ENCODE assay signal across 8 cellular contexts in genomic region chr13:28574617-28575142, GRCh38.
DNase-seq lines count a peak whose midpoint lies in the region; ATAC-seq and TF ChIP-seq lines count a peak whose summit lies in the region.

No MANE protein-coding gene starts in this region.

- no peaks in the 10 kb centered on the region for H3K9me3 ChIP-seq in mucosa of descending colon
- H3K9me3 ChIP-seq in BE2C = no peaks in the 10 kb centered on the region

- DNase-seq in COLO829 (ENCODE audit: low spot score) = peak; percentile 98
- peak; percentile 92 for DNase-seq in LoVo (ENCODE audit: low spot score)
- DNase-seq in brain microvascular endothelial cell = peak; percentile 97
- DNase-seq in mucosa of descending colon = peak in 2 of 3 donors; percentile 24 to 37
- DNase-seq in BE2C = no peak
- DNase-seq in GM10266 (ENCODE audit: extremely low spot score) = no peak

- intact Hi-C loops in mucosa of descending colon (cut with DNase I, micrococcal nuclease) = no loop called here

- no peaks in the 10 kb centered on the region for H3K36me3 ChIP-seq in brain microvascular endothelial cell (replicated peaks)
- no peaks in the 10 kb centered on the region for H3K36me3 ChIP-seq in mucosa of descending colon (ENCODE audit: low read depth)
- H3K36me3 ChIP-seq in BE2C = no peaks in the 10 kb centered on the region

- peak overlapping the region; percentile 77 for H3K27ac ChIP-seq in brain microvascular endothelial cell

- in situ Hi-C loops in brain microvascular endothelial cell (cut with HindIII; ENCODE audit: low pct_ligation_motif_present, low sequenced_read_pairs) = no loop called here

- H3K27me3 ChIP-seq in brain microvascular endothelial cell (replicated peaks) (no peaks in the 10 kb centered on the region), BE2C (no peaks in the 10 kb centered on the region)

- H3K4me1 ChIP-seq in mucosa of descending colon (ENCODE audit: low read depth) = no peaks in the 10 kb centered on the region
- H3K4me1 ChIP-seq in BE2C = peaks cover 4% of the 10 kb centered on the region

- H3K4me3 ChIP-seq in brain microvascular endothelial cell (ENCODE audit: low read depth, low read length) (no peak overlapping the region), mucosa of descending colon (no peak overlapping the region), BE2C (ENCODE audit: low read depth, low read length) (no peak overlapping the region)

- no peak for TF ChIP-seq CTCF in brain microvascular endothelial cell (IDR thresholded peaks at IDR 0.05; ENCODE audit: low read depth, low read length, missing control alignments)
- TF ChIP-seq CTCF in mucosa of descending colon (IDR thresholded peaks at IDR 0.05) = no peak
- TF ChIP-seq CTCF in BE2C (IDR thresholded peaks at IDR 0.05; ENCODE audit: low read depth, low read length) = no peak
- TF ChIP-seq CTCF in GM10266 (IDR thresholded peaks at IDR 0.05; ENCODE audit: control insufficient read depth, insufficient read depth, low read depth, missing control alignments) = no peak

- ATAC-seq in mucosa of descending colon = peak; percentile 94
- ATAC-seq in GM21723 (IDR thresholded peaks at IDR 0.05; ENCODE audit: unreplicated experiment) = no peak
- ATAC-seq in HG02970 (IDR thresholded peaks at IDR 0.05; ENCODE audit: low FRiP score, unreplicated experiment) = no peak

Comparison
In these comparisons a context has a peak if more than half of its experiments do, and no peak if none do; other contexts are left out.
1. DNase-seq: peak in COLO829 (single experiment), LoVo (single experiment), brain microvascular endothelial cell (single experiment) and mucosa of descending colon (2 of 3); none in BE2C (single experiment) and GM10266 (single experiment).